Comparison of ENCODE assay signal across 19 cellular contexts in genomic region chr3:187841552-187841951, GRCh38.
DNase-seq lines count a peak whose midpoint lies in the region; FAIRE-seq and TF ChIP-seq lines count a peak whose summit lies in the region.
"Had no signal": no experiment of that assay in that cellular context is flagged by ENCODE, and none has a peak within 500 bp of the region (broad histone marks: within the 10 kb centered on the region; RNA-seq: fewer than 3 reads in every experiment).

No MANE protein-coding gene starts in this region.

- H3K79me2 ChIP-seq in astrocyte (ENCODE audit: insufficient read depth, low read length) (no peaks in the 10 kb centered on the region), osteoblast (ENCODE audit: insufficient read depth, low read length) (no peaks in the 10 kb centered on the region)

- intact Hi-C loops in activated CD4-positive, alpha-beta memory T cell treated with anti-CD3 and anti-CD28 coated beads for 36 hours (cut with micrococcal nuclease): no loop called here
- intact Hi-C loops in prostate gland (cut with DNase I): no loop called here

- no peak overlapping the region for H3K4me3 Mint-ChIP-seq in activated CD4-positive, alpha-beta memory T cell treated with anti-CD3 and anti-CD28 coated beads for 36 hours
- no peak overlapping the region for H3K4me3 Mint-ChIP-seq in activated CD4-positive, alpha-beta memory T cell treated with anti-CD3 and anti-CD28 coated beads, Interleukin-2, amount 10 ng/mL, durations not matched to agents 7 days and 5 days
- no peak overlapping the region for H3K4me3 Mint-ChIP-seq in astrocyte (ENCODE audit: unreplicated experiment)

- 85% methylated on average over 4 of the region's 4 CpGs for WGBS in prostate gland

- no peak overlapping the region for H3K4me2 ChIP-seq in astrocyte (ENCODE audit: low read length)
- H3K4me2 ChIP-seq in osteoblast (ENCODE audit: insufficient read depth, low read length): no peak overlapping the region

- H3K36me3 ChIP-seq in astrocyte (ENCODE audit: insufficient read depth, low read length) (no peaks in the 10 kb centered on the region), osteoblast (ENCODE audit: insufficient read depth, low read length) (no peaks in the 10 kb centered on the region), prostate gland (no peaks in the 10 kb centered on the region)
- H3K36me3 ChIP-seq: ovary had no signal

- H3K27me3 ChIP-seq in astrocyte (ENCODE audit: insufficient read depth, low read length) (peaks cover 2% of the 10 kb centered on the region), osteoblast (ENCODE audit: insufficient read depth, low read length) (no peaks in the 10 kb centered on the region), prostate gland (replicated peaks; ENCODE audit: insufficient read depth) (no peaks in the 10 kb centered on the region)
- H3K27me3 ChIP-seq: ovary had no signal

- H3K4me1 Mint-ChIP-seq in activated CD4-positive, alpha-beta memory T cell treated with anti-CD3 and anti-CD28 coated beads for 36 hours (ENCODE audit: low read depth): no peaks in the 10 kb centered on the region
- peaks cover 2% of the 10 kb centered on the region for H3K4me1 Mint-ChIP-seq in activated CD4-positive, alpha-beta memory T cell treated with anti-CD3 and anti-CD28 coated beads, Interleukin-2, amount 10 ng/mL, durations not matched to agents 7 days and 5 days
- H3K4me1 Mint-ChIP-seq in astrocyte (ENCODE audit: low read depth, unreplicated experiment): peaks cover 22% of the 10 kb centered on the region

- DNase-seq in activated CD4-positive, alpha-beta memory T cell treated with anti-CD3 and anti-CD28 coated beads for 36 hours: peak; percentile 44
- DNase-seq in activated CD4-positive, alpha-beta memory T cell treated with anti-CD3 and anti-CD28 coated beads, Interleukin-2, amount 10 ng/mL, durations not matched to agents 7 days and 5 days: no peak
- DNase-seq in HTR-8/SVneo (ENCODE audit: insufficient read length, low spot score) (peak; percentile 57), astrocyte (ENCODE audit: low read depth) (peak; percentile 20), osteoblast (ENCODE audit: insufficient read length, low spot score, missing footprints) (peak; percentile 72), NCI-H1105 (lab: John Stamatoyannopoulos, UW) (no peak), prostate gland (ENCODE audit: low spot score) (no peak), nucleus accumbens (lab: John Stamatoyannopoulos, UW) (no peak)
- DNase-seq: ACHN; DMS53; effector memory CD4-positive, alpha-beta T cell; hippocampal formation; NCI-H1694; NCI-H82; ovary; SIG-M5 had no signal

- H3K4me1 ChIP-seq in astrocyte (ENCODE audit: insufficient read depth, low read length): peaks cover 3% of the 10 kb centered on the region
- peaks cover 12% of the 10 kb centered on the region for H3K4me1 ChIP-seq in osteoblast (ENCODE audit: insufficient read depth, low read length)
- H3K4me1 ChIP-seq in prostate gland (replicated peaks): no peaks in the 10 kb centered on the region

- no peaks in the 10 kb centered on the region for H3K9me3 ChIP-seq in astrocyte (ENCODE audit: insufficient read depth, low read depth, low read length)
- no peaks in the 10 kb centered on the region for H3K9me3 ChIP-seq in osteoblast (ENCODE audit: low read depth, low read length)
- no peaks in the 10 kb centered on the region for H3K9me3 ChIP-seq in prostate gland
- H3K9me3 ChIP-seq: ovary had no signal

- POLR2A ChIA-PET in activated CD4-positive, alpha-beta memory T cell treated with anti-CD3 and anti-CD28 coated beads for 36 hours (lab: Charles Lee): no interaction called here
- POLR2A ChIA-PET in activated CD4-positive, alpha-beta memory T cell treated with anti-CD3 and anti-CD28 coated beads, Interleukin-2, amount 10 ng/mL, durations not matched to agents 7 days and 5 days (lab: Charles Lee): no interaction called here

- no peak overlapping the region for H3K27ac Mint-ChIP-seq in activated CD4-positive, alpha-beta memory T cell treated with anti-CD3 and anti-CD28 coated beads for 36 hours
- no peak overlapping the region for H3K27ac Mint-ChIP-seq in activated CD4-positive, alpha-beta memory T cell treated with anti-CD3 and anti-CD28 coated beads, Interleukin-2, amount 10 ng/mL, durations not matched to agents 7 days and 5 days
- no peak overlapping the region for H3K27ac Mint-ChIP-seq in astrocyte (ENCODE audit: unreplicated experiment)

- H2AFZ ChIP-seq in astrocyte (ENCODE audit: low read depth, low read length) (no peak overlapping the region), osteoblast (ENCODE audit: low read length) (no peak overlapping the region)

- H3K9me3 Mint-ChIP-seq in activated CD4-positive, alpha-beta memory T cell treated with anti-CD3 and anti-CD28 coated beads for 36 hours: no peaks in the 10 kb centered on the region
- H3K9me3 Mint-ChIP-seq in activated CD4-positive, alpha-beta memory T cell treated with anti-CD3 and anti-CD28 coated beads, Interleukin-2, amount 10 ng/mL, durations not matched to agents 7 days and 5 days: no peaks in the 10 kb centered on the region
- no peaks in the 10 kb centered on the region for H3K9me3 Mint-ChIP-seq in astrocyte (ENCODE audit: unreplicated experiment)

- TF ChIP-seq CTCF in astrocyte (IDR thresholded peaks at IDR 0.05; ENCODE audit: insufficient read depth, low read depth, low read length): no peak
- TF ChIP-seq CTCF in osteoblast (IDR thresholded peaks at IDR 0.05; ENCODE audit: extremely low read depth, low read depth, low read length): no peak
- TF ChIP-seq CTCF in prostate gland (IDR thresholded peaks at IDR 0.05): no peak

- CTCF ChIA-PET in activated CD4-positive, alpha-beta memory T cell treated with anti-CD3 and anti-CD28 coated beads for 36 hours (lab: Charles Lee): no interaction called here
- CTCF ChIA-PET in activated CD4-positive, alpha-beta memory T cell treated with anti-CD3 and anti-CD28 coated beads, Interleukin-2, amount 10 ng/mL, durations not matched to agents 7 days and 5 days (lab: Charles Lee): no interaction called here

- H3K4me3 ChIP-seq in astrocyte (ENCODE audit: insufficient read depth, low read depth, low read length): no peak overlapping the region
- H3K4me3 ChIP-seq in osteoblast (ENCODE audit: insufficient read depth, low read length): no peak overlapping the region
- no peak overlapping the region for H3K4me3 ChIP-seq in prostate gland
- H3K4me3 ChIP-seq: GM12878, ovary had no signal

- H3K36me3 Mint-ChIP-seq in activated CD4-positive, alpha-beta memory T cell treated with anti-CD3 and anti-CD28 coated beads for 36 hours: no peaks in the 10 kb centered on the region
- H3K36me3 Mint-ChIP-seq in activated CD4-positive, alpha-beta memory T cell treated with anti-CD3 and anti-CD28 coated beads, Interleukin-2, amount 10 ng/mL, durations not matched to agents 7 days and 5 days (ENCODE audit: low read depth): no peaks in the 10 kb centered on the region
- no peaks in the 10 kb centered on the region for H3K36me3 Mint-ChIP-seq in astrocyte (ENCODE audit: low read depth, unreplicated experiment)

- no peaks in the 10 kb centered on the region for H3K27me3 Mint-ChIP-seq in activated CD4-positive, alpha-beta memory T cell treated with anti-CD3 and anti-CD28 coated beads for 36 hours
- no peaks in the 10 kb centered on the region for H3K27me3 Mint-ChIP-seq in activated CD4-positive, alpha-beta memory T cell treated with anti-CD3 and anti-CD28 coated beads, Interleukin-2, amount 10 ng/mL, durations not matched to agents 7 days and 5 days
- no peaks in the 10 kb centered on the region for H3K27me3 Mint-ChIP-seq in astrocyte (ENCODE audit: low read depth, unreplicated experiment)

- no peaks in the 10 kb centered on the region for H4K20me1 ChIP-seq in astrocyte (ENCODE audit: insufficient read depth, low read length)
- no peaks in the 10 kb centered on the region for H4K20me1 ChIP-seq in osteoblast (ENCODE audit: insufficient read depth, low read length)

- no peak for TF ChIP-seq POLR2A in prostate gland (IDR thresholded peaks at IDR 0.05)

- H3K27ac ChIP-seq in astrocyte (ENCODE audit: low read depth, low read length): no peak overlapping the region
- no peak overlapping the region for H3K27ac ChIP-seq in osteoblast (ENCODE audit: low read depth, low read length)
- H3K27ac ChIP-seq in prostate gland: no peak overlapping the region
- H3K27ac ChIP-seq: ovary had no signal

- FAIRE-seq in HTR-8/SVneo (lab: Jason Lieb, UNC): no peak
- FAIRE-seq in astrocyte (lab: Jason Lieb, UNC): no peak
- FAIRE-seq: GM19239, H1 had no signal

- H3K9ac ChIP-seq in astrocyte (ENCODE audit: low read length): no peak overlapping the region

Comparison
In these comparisons a context has a peak if more than half of its experiments do, and no peak if none do; other contexts are left out.
1. DNase-seq: peak in activated CD4-positive, alpha-beta memory T cell treated with anti-CD3 and anti-CD28 coated beads for 36 hours (single experiment), HTR-8/SVneo (single experiment), astrocyte (single experiment) and osteoblast (single experiment); none in activated CD4-positive, alpha-beta memory T cell treated with anti-CD3 and anti-CD28 coated beads, Interleukin-2, amount 10 ng/mL, durations not matched to agents 7 days and 5 days (single experiment), NCI-H1105 (single experiment), prostate gland (single experiment) and nucleus accumbens (0 of 56).